In the genomic region with DNA sequence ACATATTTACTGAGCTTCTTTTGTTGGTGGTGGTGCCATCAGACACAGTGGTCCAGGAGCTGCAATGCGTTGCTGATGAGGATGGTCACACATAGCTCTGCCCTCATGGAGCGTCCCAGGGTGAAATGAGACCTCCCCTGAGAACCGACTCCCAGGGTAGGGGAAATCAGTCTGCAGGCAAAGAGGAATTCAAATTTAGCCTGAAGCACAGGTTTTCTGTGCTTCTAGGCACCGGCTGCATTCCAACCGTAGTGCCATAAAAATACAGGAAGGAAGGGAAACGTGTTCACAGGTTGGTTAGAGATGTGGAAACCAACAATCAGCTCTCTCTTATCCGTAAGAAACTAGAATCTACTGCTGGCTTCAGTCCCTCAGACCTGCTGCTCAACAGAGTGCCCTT, we compare ENCODE assay signal across 15 cellular contexts. TPM values are rescaled to one million over a fixed set of nuclear protein-coding genes. Genes with fewer than 3 reads are reported as not detected.
A peak's percentile ranks its signal among the peaks of the same experiment; 100 is the strongest.
DNase-seq lines count a peak whose midpoint lies in the region; FAIRE-seq and TF ChIP-seq lines count a peak whose summit lies in the region.
"Had no signal": no experiment of that assay in that cellular context is flagged by ENCODE, and none has a peak within 500 bp of the region (broad histone marks: within the 10 kb centered on the region; RNA-seq: fewer than 3 reads in every experiment).

No MANE protein-coding gene starts in this region.

- peaks cover 100% of the 10 kb centered on the region for H3K79me2 ChIP-seq in Loucy (ENCODE audit: insufficient read depth, low read length)
- peaks cover 92% of the 10 kb centered on the region for H3K79me2 ChIP-seq in astrocyte (ENCODE audit: insufficient read depth, low read length)
- H3K79me2 ChIP-seq in osteoblast (ENCODE audit: insufficient read depth, low read length): peaks cover 98% of the 10 kb centered on the region

- H3K9me3 ChIP-seq in Loucy (ENCODE audit: insufficient read depth, low read depth, low read length): no peaks in the 10 kb centered on the region
- no peaks in the 10 kb centered on the region for H3K9me3 ChIP-seq in astrocyte (ENCODE audit: insufficient read depth, low read depth, low read length)
- H3K9me3 ChIP-seq in osteoblast (ENCODE audit: low read depth, low read length): no peaks in the 10 kb centered on the region
- no peaks in the 10 kb centered on the region for H3K9me3 ChIP-seq in BE2C
- H3K9me3 ChIP-seq: sigmoid colon, SJCRH30, thoracic aorta had no signal

- H4K20me1 ChIP-seq in Loucy (ENCODE audit: insufficient read depth, low read length, poor library complexity, severe bottlenecking): peaks cover under 1% of the 10 kb centered on the region
- H4K20me1 ChIP-seq in astrocyte (ENCODE audit: insufficient read depth, low read length): peaks cover 92% of the 10 kb centered on the region
- peaks cover 80% of the 10 kb centered on the region for H4K20me1 ChIP-seq in osteoblast (ENCODE audit: insufficient read depth, low read length)

- H3K9me2 ChIP-seq in Loucy (replicated peaks; ENCODE audit: low read depth, low read length): no peaks in the 10 kb centered on the region

- H3K9ac ChIP-seq in Loucy (ENCODE audit: low read depth, low read length, poor library complexity, severe bottlenecking) (peak overlapping the region; percentile 72), astrocyte (ENCODE audit: low read length) (peak overlapping the region; percentile 2)

- FAIRE-seq in astrocyte (lab: Jason Lieb, UNC): no peak
- FAIRE-seq: kidney had no signal

- H3K27me3 ChIP-seq in Loucy (ENCODE audit: insufficient read depth, low read length, poor library complexity, severe bottlenecking): no peaks in the 10 kb centered on the region
- H3K27me3 ChIP-seq in astrocyte (ENCODE audit: insufficient read depth, low read length): no peaks in the 10 kb centered on the region
- H3K27me3 ChIP-seq in osteoblast (ENCODE audit: insufficient read depth, low read length): no peaks in the 10 kb centered on the region
- no peaks in the 10 kb centered on the region for H3K27me3 ChIP-seq in BE2C
- H3K27me3 ChIP-seq: sigmoid colon, SJCRH30 had no signal

- no peaks in the 10 kb centered on the region for H3K36me3 ChIP-seq in Loucy (ENCODE audit: insufficient read depth, low read length)
- H3K36me3 ChIP-seq in astrocyte (ENCODE audit: insufficient read depth, low read length): peaks cover 3% of the 10 kb centered on the region
- peaks cover 51% of the 10 kb centered on the region for H3K36me3 ChIP-seq in osteoblast (ENCODE audit: insufficient read depth, low read length)
- no peaks in the 10 kb centered on the region for H3K36me3 ChIP-seq in BE2C
- H3K36me3 ChIP-seq: sigmoid colon, thoracic aorta had no signal

- H3K27ac Mint-ChIP-seq in astrocyte (ENCODE audit: unreplicated experiment): no peak overlapping the region

- H3K4me1 ChIP-seq in Loucy (ENCODE audit: insufficient read depth, low read length, poor library complexity, severe bottlenecking) (peaks cover 97% of the 10 kb centered on the region), astrocyte (ENCODE audit: insufficient read depth, low read length) (peaks cover 90% of the 10 kb centered on the region), osteoblast (ENCODE audit: insufficient read depth, low read length) (peaks cover 95% of the 10 kb centered on the region), BE2C (peaks cover 11% of the 10 kb centered on the region)

- DNase-seq in ELF-1 (ENCODE audit: low read depth, low spot score) (peak; percentile 82), astrocyte (ENCODE audit: low read depth) (no peak), osteoblast (ENCODE audit: insufficient read length, low spot score, missing footprints) (no peak), NCI-H1048 (lab: John Stamatoyannopoulos, UW) (no peak), HT-29 (ENCODE audit: low spot score) (no peak), BE2C (no peak)
- DNase-seq: activated CD4-positive, CD25-positive, alpha-beta regulatory T cell treated with anti-CD3 and anti-CD28 coated beads, Interleukin-2, amount 50 U/mL, for 72 hours; GOT3; kidney; NCI-H146; NCI-H526 treated with DMSO at 0.1 percent for 48 hours; sigmoid colon; SJCRH30 had no signal

- no peaks in the 10 kb centered on the region for H3K9me3 Mint-ChIP-seq in astrocyte (ENCODE audit: unreplicated experiment)

- peak overlapping the region; percentile 56 for H3K4me3 Mint-ChIP-seq in astrocyte (ENCODE audit: unreplicated experiment)

- peak overlapping the region; percentile 25 for H3K4me3 ChIP-seq in Loucy (ENCODE audit: low read length, poor library complexity, severe bottlenecking)
- no peak overlapping the region for H3K4me3 ChIP-seq in astrocyte (ENCODE audit: insufficient read depth, low read depth, low read length)
- no peak overlapping the region for H3K4me3 ChIP-seq in osteoblast (ENCODE audit: insufficient read depth, low read length)
- no peak overlapping the region for H3K4me3 ChIP-seq in BE2C (ENCODE audit: low read depth, low read length)
- H3K4me3 ChIP-seq: sigmoid colon, SJCRH30, thoracic aorta had no signal

- H3F3A ChIP-seq in Loucy (ENCODE audit: low read depth): peaks cover 3% of the 10 kb centered on the region

- peaks cover 76% of the 10 kb centered on the region for H3K4me1 Mint-ChIP-seq in astrocyte (ENCODE audit: low read depth, unreplicated experiment)

- H3K27ac ChIP-seq in astrocyte (ENCODE audit: low read depth, low read length) (no peak overlapping the region), osteoblast (ENCODE audit: low read depth, low read length) (peak overlapping the region; percentile 90)
- H3K27ac ChIP-seq: sigmoid colon, SJCRH30, thoracic aorta had no signal

- H3K4me2 ChIP-seq in Loucy (ENCODE audit: low read depth, low read length, poor library complexity, severe bottlenecking): peak overlapping the region; percentile 89
- peak overlapping the region; percentile 42 for H3K4me2 ChIP-seq in astrocyte (ENCODE audit: low read length)
- H3K4me2 ChIP-seq in osteoblast (ENCODE audit: insufficient read depth, low read length): no peak overlapping the region

- TF ChIP-seq CTCF in Loucy (conservative IDR thresholded peaks at IDR 0.05; ENCODE audit: low read length) (no peak), astrocyte (IDR thresholded peaks at IDR 0.05; ENCODE audit: insufficient read depth, low read depth, low read length) (no peak), osteoblast (IDR thresholded peaks at IDR 0.05; ENCODE audit: extremely low read depth, low read depth, low read length) (no peak), BE2C (IDR thresholded peaks at IDR 0.05; ENCODE audit: low read depth, low read length) (no peak)

- H3K27me3 Mint-ChIP-seq in astrocyte (ENCODE audit: low read depth, unreplicated experiment): no peaks in the 10 kb centered on the region

- H3K36me3 Mint-ChIP-seq in astrocyte (ENCODE audit: low read depth, unreplicated experiment): peaks cover 27% of the 10 kb centered on the region

- H2AFZ ChIP-seq in Loucy (ENCODE audit: low read length) (no peak overlapping the region), astrocyte (ENCODE audit: low read depth, low read length) (no peak overlapping the region), osteoblast (ENCODE audit: low read length) (no peak overlapping the region)

RNA-seq across cellular contexts. Expression of a gene that starts 19.2 kb away (rescaled TPM):
- 65.6 and 78.0 TPM in 2 replicates for total RNA-seq in astrocyte
- total RNA-seq in osteoblast: 41.8 and 60.1 TPM in 2 replicates
- total RNA-seq in HT-29 (2014; rRNA removed; shearing (Covaris generic)): 63.5 and 82.5 TPM in 2 replicates
- polyA plus RNA-seq in BE2C (2012; ENCODE audit: insufficient read depth, insufficient read length, low read depth): 2.1 TPM
